15 cellular contexts compared by ENCODE assay signal in genomic region chr11:120091701-120092100, GRCh38. TPM values are rescaled to one million over a fixed set of nuclear protein-coding genes. Genes with fewer than 3 reads are reported as not detected.
DNase-seq lines count a peak whose midpoint lies in the region; ATAC-seq and TF ChIP-seq lines count a peak whose summit lies in the region.
"Had no signal": no experiment of that assay in that cellular context is flagged by ENCODE, and none has a peak within 500 bp of the region (broad histone marks: within the 10 kb centered on the region; RNA-seq: fewer than 3 reads in every experiment).

No MANE protein-coding gene starts in this region.

- DNase-seq in breast epithelium (ENCODE audit: low spot score in 2 of 2) (no peak), MCF 10A (ENCODE audit: unreplicated experiment) (no peak), suprapubic skin (ENCODE audit: low spot score in 2 of 2) (no peak), heart right ventricle (no peak), DMS114 treated with DMSO at 0.1 percent for 48 hours (lab: John Stamatoyannopoulos, UW; ENCODE audit: unreplicated experiment) (no peak)
- no peak for DNase-seq in stimulated activated naive CD8-positive, alpha-beta T cell treated with anti-CD3 and anti-CD28 coated beads, Interleukin-15, amount 100 ng/mL, for 72 hours
- DNase-seq: CD8-positive, alpha-beta T cell; COR-L47; DND-41; GDM1 had no signal

- H3K4me1 ChIP-seq in breast epithelium (no peaks in the 10 kb centered on the region), gastroesophageal sphincter (no peaks in the 10 kb centered on the region), suprapubic skin (peaks cover 14% of the 10 kb centered on the region), heart right ventricle (peaks cover 0 to 15% (median 5%) of the 10 kb centered on the region in 9 donors)

- no peak overlapping the region for H3K27ac Mint-ChIP-seq in MCF 10A (ENCODE audit: low read depth, unreplicated experiment)
- H3K27ac Mint-ChIP-seq in stimulated activated naive CD8-positive, alpha-beta T cell treated with anti-CD3 and anti-CD28 coated beads, Interleukin-15, amount 100 ng/mL, for 72 hours: no peak overlapping the region
- H3K27ac Mint-ChIP-seq: CD8-positive, alpha-beta T cell had no signal

- peak; percentile 19 for ATAC-seq in gastroesophageal sphincter
- ATAC-seq in stimulated activated naive CD8-positive, alpha-beta T cell treated with anti-CD3 and anti-CD28 coated beads, Interleukin-15, amount 100 ng/mL, for 72 hours: no peak
- no peak for ATAC-seq in heart right ventricle
- ATAC-seq: CD8-positive, alpha-beta T cell; HCT116 had no signal

- H3K9me3 Mint-ChIP-seq in MCF 10A (ENCODE audit: unreplicated experiment): no peaks in the 10 kb centered on the region
- no peaks in the 10 kb centered on the region for H3K9me3 Mint-ChIP-seq in stimulated activated naive CD8-positive, alpha-beta T cell treated with anti-CD3 and anti-CD28 coated beads, Interleukin-15, amount 100 ng/mL, for 72 hours
- H3K9me3 Mint-ChIP-seq: CD14-positive monocyte; CD8-positive, alpha-beta T cell had no signal

- no peak for TF ChIP-seq CTCF in breast epithelium (IDR thresholded peaks at IDR 0.05)
- no peak for TF ChIP-seq CTCF in MCF 10A (IDR thresholded peaks at IDR 0.05; ENCODE audit: unreplicated experiment)
- TF ChIP-seq CTCF in gastroesophageal sphincter (IDR thresholded peaks at IDR 0.05): no peak
- no peak for TF ChIP-seq CTCF in suprapubic skin (IDR thresholded peaks at IDR 0.05)
- TF ChIP-seq CTCF in heart right ventricle (IDR thresholded peaks at IDR 0.05): no peak

- H3K4me3 ChIP-seq in breast epithelium: no peak overlapping the region
- no peak overlapping the region for H3K4me3 ChIP-seq in gastroesophageal sphincter
- no peak overlapping the region for H3K4me3 ChIP-seq in suprapubic skin
- H3K4me3 ChIP-seq in heart right ventricle: no peak overlapping the region

- no peaks in the 10 kb centered on the region for H3K36me3 ChIP-seq in breast epithelium
- H3K36me3 ChIP-seq in gastroesophageal sphincter: no peaks in the 10 kb centered on the region
- H3K36me3 ChIP-seq in suprapubic skin: no peaks in the 10 kb centered on the region
- H3K36me3 ChIP-seq in heart right ventricle: no peaks in the 10 kb centered on the region

- no peak for TF ChIP-seq POLR2A in breast epithelium (IDR thresholded peaks at IDR 0.05)
- TF ChIP-seq POLR2A in gastroesophageal sphincter (IDR thresholded peaks at IDR 0.05): no peak
- TF ChIP-seq POLR2A in suprapubic skin (IDR thresholded peaks at IDR 0.05): no peak

- H3K36me3 Mint-ChIP-seq in MCF 10A (ENCODE audit: insufficient read depth, unreplicated experiment): no peaks in the 10 kb centered on the region
- H3K36me3 Mint-ChIP-seq: CD14-positive monocyte; CD8-positive, alpha-beta T cell had no signal

- TF ChIP-seq EP300 in gastroesophageal sphincter (IDR thresholded peaks at IDR 0.05) (no peak), suprapubic skin (IDR thresholded peaks at IDR 0.05) (no peak)

- BruUV-seq in MCF 10A (replicated peaks; lab: Mats Ljungman, UMichigan): no TSS peak

- H3K27me3 ChIP-seq in breast epithelium (no peaks in the 10 kb centered on the region), gastroesophageal sphincter (peaks cover 14% of the 10 kb centered on the region), suprapubic skin (no peaks in the 10 kb centered on the region), heart right ventricle (peaks cover 0 to 13% (median 5%) of the 10 kb centered on the region in 7 donors)

- intact Hi-C loops in breast epithelium (cut with DNase I; ENCODE audit: low total_unique reads): no loop called here
- intact Hi-C loops in MCF 10A (cut with micrococcal nuclease): no loop called here
- intact Hi-C loops in heart right ventricle (cut with DNase I): no loop called here

- H3K4me3 Mint-ChIP-seq in MCF 10A (ENCODE audit: unreplicated experiment): no peak overlapping the region
- H3K4me3 Mint-ChIP-seq in stimulated activated naive CD8-positive, alpha-beta T cell treated with anti-CD3 and anti-CD28 coated beads, Interleukin-15, amount 100 ng/mL, for 72 hours: no peak overlapping the region
- H3K4me3 Mint-ChIP-seq: CD14-positive monocyte; CD8-positive, alpha-beta T cell had no signal

- WGBS in gastroesophageal sphincter (ENCODE audit: low coverage in 1 of 2), 2 donors: 62 to 63% methylated on average over 4 to 5 of the region's 5 CpGs
- 92% methylated on average over 5 of the region's 5 CpGs for WGBS in suprapubic skin
- WGBS in heart right ventricle, 2 donors: 66 to 67% methylated on average over 5 of the region's 5 CpGs

- CTCF ChIA-PET in MCF 10A (lab: Yijun Ruan, JAX): no interaction called here

- POLR2A ChIA-PET in MCF 10A (lab: Yijun Ruan, JAX): no interaction called here

- H3K4me1 Mint-ChIP-seq in MCF 10A (ENCODE audit: insufficient read depth, unreplicated experiment): no peaks in the 10 kb centered on the region
- H3K4me1 Mint-ChIP-seq in stimulated activated naive CD8-positive, alpha-beta T cell treated with anti-CD3 and anti-CD28 coated beads, Interleukin-15, amount 100 ng/mL, for 72 hours: no peaks in the 10 kb centered on the region
- H3K4me1 Mint-ChIP-seq: CD14-positive monocyte had no signal

- no peaks in the 10 kb centered on the region for H3K27me3 Mint-ChIP-seq in MCF 10A (ENCODE audit: insufficient read depth, unreplicated experiment)
- peaks cover 12% of the 10 kb centered on the region for H3K27me3 Mint-ChIP-seq in stimulated activated naive CD8-positive, alpha-beta T cell treated with anti-CD3 and anti-CD28 coated beads, Interleukin-15, amount 100 ng/mL, for 72 hours

- H3K27ac ChIP-seq in breast epithelium (peak overlapping the region; percentile 34 to 54), gastroesophageal sphincter (no peak overlapping the region), suprapubic skin (peak overlapping the region; percentile 1), heart right ventricle (no peak overlapping the region)
- H3K27ac ChIP-seq: 22Rv1 had no signal

- H3K9me3 ChIP-seq in breast epithelium (no peaks in the 10 kb centered on the region), gastroesophageal sphincter (no peaks in the 10 kb centered on the region), suprapubic skin (no peaks in the 10 kb centered on the region), heart right ventricle (no peaks in the 10 kb centered on the region)

RNA-seq across cellular contexts. Expression of gene TRIM29, which starts 46.2 kb away (rescaled TPM):
- 10 to 100 TPM; 10.6 to 58.7 (median 45.9) TPM for total RNA-seq in breast epithelium
- 60.9 and 93.4 TPM in 2 replicates for total RNA-seq in MCF 10A (2022)
- 10 to 100 TPM in 1 of 4 donors, 1 to 10 TPM in 3; 1.2 to 34.6 (median 3.4) TPM for total RNA-seq in gastroesophageal sphincter
- total RNA-seq in suprapubic skin: 1,000 to 10,000 TPM; 1,248 to 1,527 (median 1,455) TPM
- total RNA-seq in heart right ventricle: under 1 TPM in 2 of 10 donors, not detected in 8; 0.30 to 0.64 TPM
- under 1 TPM in 1 of 2 donors, not detected in 1; 0.17 TPM for polyA plus RNA-seq in heart right ventricle
- total RNA-seq: A673; CD8-positive, alpha-beta T cell had no signal
- polyA plus RNA-seq: CD14-positive monocyte had no signal

Comparison
In these comparisons a context has a peak if more than half of its experiments do, and no peak if none do; other contexts are left out.
1. H3K27ac ChIP-seq: peak in breast epithelium (2 of 2) and suprapubic skin (single experiment); none in gastroesophageal sphincter (0 of 4) and heart right ventricle (0 of 10).
2. RNA of gene TRIM29, which starts 46.2 kb away (total RNA-seq): 1,248 to 1,527 TPM in suprapubic skin; 60.9 to 93.4 TPM in MCF 10A, 10.6 to 58.7 TPM in breast epithelium, 1.2 to 34.6 TPM in gastroesophageal sphincter and 0.30 to 0.64 TPM in heart right ventricle; every median in the first group is over 10 times any median in the second.